ENCODE assay signal across 8 cellular contexts in the genomic region with DNA sequence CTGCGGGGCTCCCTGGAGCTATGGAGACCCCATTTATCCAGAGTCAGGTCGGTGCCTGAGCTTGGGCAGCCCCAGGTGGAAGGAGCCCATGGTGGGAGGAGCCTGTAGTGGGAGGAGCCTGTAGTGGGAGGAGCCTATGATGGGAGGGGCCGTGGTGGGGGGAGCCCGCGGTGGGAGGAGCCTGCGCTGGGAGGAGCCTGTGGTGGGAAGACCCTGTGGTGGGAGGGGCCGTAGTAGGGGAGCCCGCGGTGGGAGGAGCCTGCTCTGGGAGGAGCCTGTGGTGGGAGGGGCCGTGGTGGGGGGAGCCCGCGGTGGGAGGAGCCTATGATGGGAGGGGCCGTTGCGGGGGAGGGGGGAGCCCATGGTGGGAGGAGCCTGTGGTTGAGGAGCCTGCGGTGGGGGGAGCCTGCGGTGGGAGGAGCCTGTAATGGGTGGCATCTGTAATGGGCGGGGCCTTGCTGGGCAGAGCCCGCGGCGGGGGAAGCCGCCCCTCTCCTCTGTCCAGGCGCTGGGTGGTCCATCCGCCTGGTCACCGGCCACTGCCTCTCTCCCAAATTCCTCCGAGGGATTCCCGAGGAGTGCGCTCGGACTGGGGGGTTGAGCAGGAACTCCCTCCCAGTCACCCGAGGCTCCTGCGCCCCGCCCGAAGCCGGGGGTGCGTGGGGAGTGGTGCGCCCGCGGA. TPM values are rescaled to one million over a fixed set of nuclear protein-coding genes. Genes with fewer than 3 reads are reported as not detected.
DNase-seq lines count a peak whose midpoint lies in the region; TF ChIP-seq lines count a peak whose summit lies in the region.

No MANE protein-coding gene starts in this region.

- H3K9me3 Mint-ChIP-seq in osteocyte (ENCODE audit: unreplicated experiment), result no peaks in the 10 kb centered on the region

- peak overlapping the region; percentile 50 for H3K4me3 Mint-ChIP-seq in osteocyte (ENCODE audit: unreplicated experiment)

- H3K4me1 ChIP-seq in tibial artery, result peaks cover 0 to 14% (median 9%) of the 10 kb centered on the region in 4 donors

- no peak for TF ChIP-seq CTCF in foreskin fibroblast (IDR thresholded peaks at IDR 0.05; ENCODE audit: low read depth, low read length)
- no peak for TF ChIP-seq CTCF in osteocyte (IDR thresholded peaks at IDR 0.05)
- no peak for TF ChIP-seq CTCF in tibial artery (IDR thresholded peaks at IDR 0.05)

- H3K36me3 Mint-ChIP-seq in osteocyte (ENCODE audit: unreplicated experiment), result no peaks in the 10 kb centered on the region

- DNase-seq in NCI-H446 (lab: John Stamatoyannopoulos, UW) (peak; percentile 26 to 53), NCI-H446 treated with DMSO at 0.1 percent for 48 hours (lab: John Stamatoyannopoulos, UW) (no peak), HK-2 (ENCODE audit: unreplicated experiment) (peak; percentile 91), RKO (ENCODE audit: low spot score) (peak; percentile 37), foreskin fibroblast (peak; percentile 80 to 92), osteocyte (ENCODE audit: extremely low spot score, unreplicated experiment) (peak; percentile 91), tibial artery (peak; percentile 74 to 85)
- peak; percentile 82 for DNase-seq in activated T-helper 9 cell treated with anti-CD3 and anti-CD28 coated beads, Interleukin-2, amount 50 U/mL, for 16 hours (ENCODE audit: low read depth)

- no peak overlapping the region for H3K27ac ChIP-seq in tibial artery

- H3K4me1 Mint-ChIP-seq in osteocyte (ENCODE audit: unreplicated experiment), result peaks cover 12% of the 10 kb centered on the region

- intact Hi-C loops in tibial artery (cut with DNase I; ENCODE audit: low total_unique reads), result no loop called here

- no peak overlapping the region for H3K27ac Mint-ChIP-seq in osteocyte (ENCODE audit: unreplicated experiment)

- H3K4me3 ChIP-seq in foreskin fibroblast (ENCODE audit: low read depth in 1 of 2, low read length in 2 of 2) (peak overlapping the region; percentile 63), tibial artery (peak overlapping the region; percentile 40 to 49)

- peaks cover 0 to 5% (median 3%) of the 10 kb centered on the region in 3 donors for H3K36me3 ChIP-seq in tibial artery

- peaks cover 0 to 52% of the 10 kb centered on the region in 2 donors for H3K27me3 ChIP-seq in tibial artery

- H3K9me3 ChIP-seq in tibial artery, result no peaks in the 10 kb centered on the region

- H3K27me3 Mint-ChIP-seq in osteocyte (ENCODE audit: unreplicated experiment), result no peaks in the 10 kb centered on the region

RNA-seq across cellular contexts. Expression of a gene that starts 0.6 kb away (rescaled TPM):
- 0.13 and 0.34 TPM in 2 replicates for total RNA-seq in osteocyte

RNA-seq across cellular contexts. Expression of a gene that starts 5.8 kb away (rescaled TPM):
- not detected in 2 replicates for total RNA-seq in osteocyte

RNA-seq across cellular contexts. Expression of a gene that starts 16.2 kb away (rescaled TPM):
- 0.13 TPM in 1 of 2 replicates, not detected in the other for total RNA-seq in osteocyte

RNA-seq across cellular contexts. Expression of a gene that starts 20.6 kb away (rescaled TPM):
- total RNA-seq in osteocyte, result 25.0 and 29.0 TPM in 2 replicates

RNA-seq across cellular contexts. Expression of a gene that starts 32.8 kb away (rescaled TPM):
- total RNA-seq in osteocyte, result 220 and 239 TPM in 2 replicates
